ENCODE assay signal across 20 cellular contexts in the genomic region with DNA sequence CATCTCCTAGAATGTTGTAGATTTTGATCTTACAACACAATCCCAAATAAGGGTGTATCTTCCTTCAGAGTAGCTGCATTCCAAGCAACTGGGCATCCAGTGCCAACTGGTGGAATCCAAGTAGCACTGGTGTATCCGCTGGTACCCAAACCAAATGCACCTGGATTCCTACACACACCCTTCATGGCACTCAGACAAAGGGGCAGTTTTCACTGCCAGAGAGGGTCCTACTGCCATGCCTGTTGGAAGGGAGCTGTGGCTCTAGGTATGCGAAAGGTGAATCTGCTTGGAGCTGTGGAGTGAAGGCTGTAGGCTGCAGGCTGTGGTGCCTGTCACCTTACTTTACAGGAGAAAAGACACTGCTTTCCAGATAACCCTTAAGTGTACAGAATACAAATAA. TPM values are rescaled to one million over a fixed set of nuclear protein-coding genes. Genes with fewer than 3 reads are reported as not detected.
"Had no signal": no experiment of that assay in that cellular context is flagged by ENCODE, and none has a peak within 500 bp of the region (broad histone marks: within the 10 kb centered on the region; RNA-seq: fewer than 3 reads in every experiment).

No MANE protein-coding gene starts in this region.

- H3K4me1 ChIP-seq: breast epithelium had no signal

- ATAC-seq: activated T-helper 17 cell treated with anti-CD3 and anti-CD28 coated beads, Interleukin-2, amount 50 U/mL, for 72 hours; effector memory CD8-positive, alpha-beta T cell; left lobe of liver; mucosa of descending colon; naive thymus-derived CD8-positive, alpha-beta T cell had no signal

- H3K27ac ChIP-seq: breast epithelium, neutrophil, thoracic aorta had no signal

- H3K4me3 ChIP-seq: breast epithelium, mucosa of descending colon, thoracic aorta had no signal

- FAIRE-seq: TTC549 had no signal

- H3K9me3 ChIP-seq: breast epithelium, mucosa of descending colon, neutrophil, thoracic aorta had no signal

- DNase-seq: activated CD4-positive, alpha-beta T cell treated with anti-CD3 and anti-CD28 coated beads, Interleukin-2, amount 50 U/mL, for 1 hour; activated naive CD4-positive, alpha-beta T cell treated with Interleukin-2 at 50 U/mL for 16 hours; anterior cingulate cortex; cerebellar nuclear complex; dermis blood vessel endothelial cell; effector memory CD8-positive, alpha-beta T cell; islet precursor cell; mucosa of descending colon; naive thymus-derived CD8-positive, alpha-beta T cell; SW 1271 had no signal

- H3K27me3 Mint-ChIP-seq: activated T-helper 17 cell treated with anti-CD3 and anti-CD28 coated beads, Interleukin-2, amount 50 U/mL, for 72 hours; effector memory CD8-positive, alpha-beta T cell had no signal

- H3K9me3 Mint-ChIP-seq: activated T-helper 17 cell treated with anti-CD3 and anti-CD28 coated beads, Interleukin-2, amount 50 U/mL, for 72 hours; effector memory CD8-positive, alpha-beta T cell had no signal

- H3K27ac Mint-ChIP-seq: activated T-helper 17 cell treated with anti-CD3 and anti-CD28 coated beads, Interleukin-2, amount 50 U/mL, for 72 hours had no signal

- H3K4me3 Mint-ChIP-seq: activated T-helper 17 cell treated with anti-CD3 and anti-CD28 coated beads, Interleukin-2, amount 50 U/mL, for 72 hours; effector memory CD8-positive, alpha-beta T cell; naive thymus-derived CD8-positive, alpha-beta T cell had no signal

- H3K36me3 ChIP-seq: breast epithelium, neutrophil, thoracic aorta had no signal

- H3K27me3 ChIP-seq: breast epithelium, neutrophil had no signal

RNA-seq across cellular contexts. Expression of gene CLDN20, which starts 17.0 kb away (rescaled TPM):
- total RNA-seq: activated T-helper 17 cell treated with anti-CD3 and anti-CD28 coated beads, Interleukin-2, amount 50 U/mL, for 72 hours; breast epithelium; dermis blood vessel endothelial cell; epithelial cell of proximal tubule; left lobe of liver; mucosa of descending colon; naive thymus-derived CD8-positive, alpha-beta T cell; posterior vena cava; T-helper 2 cell treated with Interferon-gamma antibody and Interleukin-4, amounts not matched to agents 100 ng/mL and 5 ng/mL, for 36 hours; thoracic aorta; urinary bladder had no signal
- polyA plus RNA-seq: naive thymus-derived CD8-positive, alpha-beta T cell had no signal
